15 cellular contexts compared by ENCODE assay signal in genomic region chr5:180818275-180818674, GRCh38. TPM values are rescaled to one million over a fixed set of nuclear protein-coding genes. Genes with fewer than 3 reads are reported as not detected.
DNase-seq lines count a peak whose midpoint lies in the region; ATAC-seq and TF ChIP-seq lines count a peak whose summit lies in the region.
"Had no signal": no experiment of that assay in that cellular context is flagged by ENCODE, and none has a peak within 500 bp of the region (broad histone marks: within the 10 kb centered on the region; RNA-seq: fewer than 3 reads in every experiment).

No MANE protein-coding gene starts in this region.

- WGBS in suprapubic skin = 90% methylated on average over 7 of the region's 7 CpGs

- H3K4me3 Mint-ChIP-seq in chondrocyte (ENCODE audit: unreplicated experiment) (no peak overlapping the region), nephron progenitor cell (peak overlapping the region; percentile 61)
- H3K4me3 Mint-ChIP-seq in activated CD4-positive, alpha-beta memory T cell treated with anti-CD3 and anti-CD28 coated beads, Interleukin-2, amount 10 ng/mL, durations not matched to agents 7 days and 5 days = no peak overlapping the region
- H3K4me3 Mint-ChIP-seq: CD8-positive, alpha-beta T cell had no signal

- no peak for ATAC-seq in HG03095 (IDR thresholded peaks at IDR 0.05; ENCODE audit: unreplicated experiment)
- ATAC-seq: CD8-positive, alpha-beta T cell had no signal

- H3K9me3 Mint-ChIP-seq in chondrocyte (ENCODE audit: low read depth) (no peaks in the 10 kb centered on the region), nephron progenitor cell (no peaks in the 10 kb centered on the region)
- H3K9me3 Mint-ChIP-seq in activated CD4-positive, alpha-beta memory T cell treated with anti-CD3 and anti-CD28 coated beads, Interleukin-2, amount 10 ng/mL, durations not matched to agents 7 days and 5 days = no peaks in the 10 kb centered on the region
- H3K9me3 Mint-ChIP-seq: CD8-positive, alpha-beta T cell had no signal

- H3K27ac ChIP-seq in suprapubic skin = peak overlapping the region; percentile 78
- H3K27ac ChIP-seq: HL-60 had no signal

- no peaks in the 10 kb centered on the region for H3K27me3 ChIP-seq in suprapubic skin

- no peak for TF ChIP-seq CTCF in chondrocyte (IDR thresholded peaks at IDR 0.05)
- TF ChIP-seq CTCF in nephron progenitor cell (IDR thresholded peaks at IDR 0.05) = no peak
- TF ChIP-seq CTCF in suprapubic skin (IDR thresholded peaks at IDR 0.05) = no peak
- no peak for TF ChIP-seq CTCF in GM10266 (IDR thresholded peaks at IDR 0.05; ENCODE audit: control insufficient read depth, insufficient read depth, low read depth, missing control alignments)

- no peak overlapping the region for H3K27ac Mint-ChIP-seq in chondrocyte (ENCODE audit: unreplicated experiment)
- peak overlapping the region; percentile 97 for H3K27ac Mint-ChIP-seq in nephron progenitor cell
- H3K27ac Mint-ChIP-seq in activated CD4-positive, alpha-beta memory T cell treated with anti-CD3 and anti-CD28 coated beads, Interleukin-2, amount 10 ng/mL, durations not matched to agents 7 days and 5 days = no peak overlapping the region
- H3K27ac Mint-ChIP-seq: CD8-positive, alpha-beta T cell had no signal

- no peaks in the 10 kb centered on the region for H3K9me3 ChIP-seq in suprapubic skin

- H3K36me3 ChIP-seq in suprapubic skin = no peaks in the 10 kb centered on the region

- peaks cover 53% of the 10 kb centered on the region for H3K4me1 ChIP-seq in suprapubic skin

- CTCF ChIA-PET in activated CD4-positive, alpha-beta memory T cell treated with anti-CD3 and anti-CD28 coated beads, Interleukin-2, amount 10 ng/mL, durations not matched to agents 7 days and 5 days (lab: Charles Lee) = no interaction called here

- TF ChIP-seq EP300 in suprapubic skin (IDR thresholded peaks at IDR 0.05) = no peak

- DNase-seq in LHCN-M2 (ENCODE audit: low read depth) (peak; percentile 20), chondrocyte (ENCODE audit: low spot score) (peak; percentile 20), nephron progenitor cell (no peak), suprapubic skin (ENCODE audit: low spot score in 2 of 2) (peak in 1 of 2 donors; percentile 59), NCI-H345 (lab: John Stamatoyannopoulos, UW) (no peak), GM10266 (ENCODE audit: extremely low spot score) (no peak)
- DNase-seq in activated CD4-positive, alpha-beta memory T cell treated with anti-CD3 and anti-CD28 coated beads, Interleukin-2, amount 10 ng/mL, durations not matched to agents 7 days and 5 days = no peak
- DNase-seq: activated naive CD4-positive, alpha-beta T cell; GDM1; hippocampal formation; NK-92 treated with Interleukin-12 subunit alpha and Interleukin-12 subunit beta, amount 100 ng/mL, for 24 hours; stimulated activated CD4-positive, alpha-beta T cell treated with anti-CD3 and anti-CD28 coated beads, Interleukin-4, amount 100 ng/mL, for 1 hour had no signal

- POLR2A ChIA-PET in activated CD4-positive, alpha-beta memory T cell treated with anti-CD3 and anti-CD28 coated beads, Interleukin-2, amount 10 ng/mL, durations not matched to agents 7 days and 5 days (lab: Charles Lee) = interaction anchor here (3.5 kb wide), 1 partner anchor 13 kb away, joined by 37 read pairs; no protein-coding TSS in a partner anchor

- no peak for TF ChIP-seq POLR2A in suprapubic skin (IDR thresholded peaks at IDR 0.05)

- peaks cover 11% of the 10 kb centered on the region for H3K4me1 Mint-ChIP-seq in chondrocyte (ENCODE audit: low read depth)
- peaks cover 79% of the 10 kb centered on the region for H3K4me1 Mint-ChIP-seq in nephron progenitor cell
- H3K4me1 Mint-ChIP-seq in activated CD4-positive, alpha-beta memory T cell treated with anti-CD3 and anti-CD28 coated beads, Interleukin-2, amount 10 ng/mL, durations not matched to agents 7 days and 5 days = peaks cover 24% of the 10 kb centered on the region

- H3K27me3 Mint-ChIP-seq in chondrocyte (ENCODE audit: low read depth) = no peaks in the 10 kb centered on the region
- H3K27me3 Mint-ChIP-seq in nephron progenitor cell (ENCODE audit: low read depth, poor library complexity) = no peaks in the 10 kb centered on the region
- peaks cover 9% of the 10 kb centered on the region for H3K27me3 Mint-ChIP-seq in activated CD4-positive, alpha-beta memory T cell treated with anti-CD3 and anti-CD28 coated beads, Interleukin-2, amount 10 ng/mL, durations not matched to agents 7 days and 5 days

- no peak overlapping the region for H3K4me3 ChIP-seq in suprapubic skin

- H3K36me3 Mint-ChIP-seq in chondrocyte (ENCODE audit: low read depth) (no peaks in the 10 kb centered on the region), nephron progenitor cell (ENCODE audit: low read depth) (no peaks in the 10 kb centered on the region)
- no peaks in the 10 kb centered on the region for H3K36me3 Mint-ChIP-seq in activated CD4-positive, alpha-beta memory T cell treated with anti-CD3 and anti-CD28 coated beads, Interleukin-2, amount 10 ng/mL, durations not matched to agents 7 days and 5 days (ENCODE audit: low read depth)
- H3K36me3 Mint-ChIP-seq: CD8-positive, alpha-beta T cell had no signal

RNA-seq across cellular contexts. Expression of gene MGAT1, which starts 15.7 kb away (rescaled TPM):
- 179 and 197 TPM in 2 replicates for total RNA-seq in LHCN-M2 (2014; rRNA removed)
- 146 TPM for polyA plus RNA-seq in LHCN-M2 (2012)
- 119 to 136 TPM (median 123 TPM) in 3 replicates for total RNA-seq in chondrocyte
- total RNA-seq in suprapubic skin = 100 to 1,000 TPM; 122 to 137 (median 125) TPM
- 100 to 1,000 TPM; 184 to 185 TPM for total RNA-seq in activated CD4-positive, alpha-beta memory T cell treated with anti-CD3 and anti-CD28 coated beads, Interleukin-2, amount 10 ng/mL, durations not matched to agents 7 days and 5 days

RNA-seq across cellular contexts. Expression of gene ZFP62, which starts 42.8 kb away (rescaled TPM):
- total RNA-seq in LHCN-M2 (2014; rRNA removed) (17.3 and 18.0 TPM in 2 replicates), chondrocyte (13.3 to 19.2 TPM (median 13.9 TPM) in 3 replicates), suprapubic skin (10 to 100 TPM; 35.5 to 41.1 (median 39.1) TPM)
- polyA plus RNA-seq in LHCN-M2 (2012) = 8.3 TPM
- 10 to 100 TPM; 19.4 to 20.0 TPM for total RNA-seq in activated CD4-positive, alpha-beta memory T cell treated with anti-CD3 and anti-CD28 coated beads, Interleukin-2, amount 10 ng/mL, durations not matched to agents 7 days and 5 days

Comparison
In these comparisons a context has a peak if more than half of its experiments do, and no peak if none do; other contexts are left out.
1. DNase-seq: peak in LHCN-M2 (single experiment) and chondrocyte (single experiment); none in nephron progenitor cell (single experiment), NCI-H345 (single experiment), activated CD4-positive, alpha-beta memory T cell treated with anti-CD3 and anti-CD28 coated beads, Interleukin-2, amount 10 ng/mL, durations not matched to agents 7 days and 5 days (single experiment) and GM10266 (single experiment).